In genomic region chr15:27123808-27124207, GRCh38 we compare ENCODE assay signal across 16 cellular contexts.
DNase-seq lines count a peak whose midpoint lies in the region; ATAC-seq and TF ChIP-seq lines count a peak whose summit lies in the region.
"Had no signal": no experiment of that assay in that cellular context is flagged by ENCODE, and none has a peak within 500 bp of the region (broad histone marks: within the 10 kb centered on the region; RNA-seq: fewer than 3 reads in every experiment).

No MANE protein-coding gene starts in this region.

- H3K27me3 Mint-ChIP-seq in WTC11 (ENCODE audit: low read depth) = no peaks in the 10 kb centered on the region
- H3K27me3 Mint-ChIP-seq: CD4-positive, CD25-positive, alpha-beta regulatory T cell; IgD-negative memory B cell had no signal

- ATAC-seq in WTC11 (no peak), HG03439 (IDR thresholded peaks at IDR 0.05; ENCODE audit: unreplicated experiment) (no peak), HG02623 (IDR thresholded peaks at IDR 0.05; ENCODE audit: unreplicated experiment) (no peak)
- ATAC-seq: HCT116 had no signal

- peak overlapping the region; percentile 51 for H3K9ac ChIP-seq in smooth muscle cell (ENCODE audit: low read depth)
- H3K9ac ChIP-seq: BLaER1 treated with 17β-estradiol and CSF1 and Interleukin-3, amounts not matched to agents 10 nM and 100 nM; KMS-11 had no signal

- CTCF ChIA-PET in WTC11 (lab: Charles Lee) = no interaction called here

- H3K36me3 Mint-ChIP-seq in WTC11 = no peaks in the 10 kb centered on the region
- H3K36me3 Mint-ChIP-seq: CD4-positive, CD25-positive, alpha-beta regulatory T cell; IgD-negative memory B cell had no signal

- peak overlapping the region; percentile 85 for H3K27ac ChIP-seq in smooth muscle cell (ENCODE audit: low read depth)
- H3K27ac ChIP-seq: BLaER1 treated with 17β-estradiol and CSF1 and Interleukin-3, amounts not matched to agents 10 nM and 100 nM; KMS-11 had no signal

- peak; percentile 21 for DNase-seq in ELF-1 (ENCODE audit: low read depth, low spot score)
- no peak for DNase-seq in WTC11 (ENCODE audit: low spot score)
- peak; percentile 70 for DNase-seq in islet precursor cell
- DNase-seq in smooth muscle cell (lab: John Stamatoyannopoulos, UW; ENCODE audit: unreplicated experiment) = no peak
- no peak for DNase-seq in inferior parietal cortex (ENCODE audit: extremely low spot score)
- DNase-seq: 8988T; Calu3; CD4-positive, CD25-positive, alpha-beta regulatory T cell; DMS 273 treated with DMSO at 0.1 percent for 48 hours; DMS79 had no signal

- peak overlapping the region; percentile 50 for H2AFZ ChIP-seq in smooth muscle cell (ENCODE audit: low read depth)

- no peaks in the 10 kb centered on the region for H3K9me3 ChIP-seq in smooth muscle cell (replicated peaks; ENCODE audit: low read depth)
- H3K9me3 ChIP-seq: BLaER1 treated with 17β-estradiol and CSF1 and Interleukin-3, amounts not matched to agents 10 nM and 100 nM had no signal

- H3K9me3 Mint-ChIP-seq in WTC11 = peaks cover 10% of the 10 kb centered on the region

- H4K20me1 ChIP-seq in smooth muscle cell (ENCODE audit: low read depth) = no peaks in the 10 kb centered on the region
- H4K20me1 ChIP-seq: BLaER1 treated with 17β-estradiol and CSF1 and Interleukin-3, amounts not matched to agents 10 nM and 100 nM had no signal

- 29% methylated on average over 7 of the region's 7 CpGs for WGBS in smooth muscle cell (ENCODE audit: low lambda C conversion rate)

- no peaks in the 10 kb centered on the region for H3K27me3 ChIP-seq in smooth muscle cell (ENCODE audit: low read depth)
- H3K27me3 ChIP-seq: BLaER1 treated with 17β-estradiol and CSF1 and Interleukin-3, amounts not matched to agents 10 nM and 100 nM had no signal

- H3K27ac Mint-ChIP-seq in WTC11 = 0 out of 2 replicates have a peak overlapping the region, but pooled peaks have one; percentile 43
- H3K27ac Mint-ChIP-seq: CD4-positive, CD25-positive, alpha-beta regulatory T cell; IgD-negative memory B cell had no signal

- POLR2A ChIA-PET in WTC11 (lab: Charles Lee) = no interaction called here

- H3K4me3 Mint-ChIP-seq in WTC11 = no peak overlapping the region
- H3K4me3 Mint-ChIP-seq: CD4-positive, CD25-positive, alpha-beta regulatory T cell; IgD-negative memory B cell had no signal

- no peaks in the 10 kb centered on the region for H3K4me1 ChIP-seq in smooth muscle cell (ENCODE audit: low read depth)
- H3K4me1 ChIP-seq: BLaER1 treated with 17β-estradiol and CSF1 and Interleukin-3, amounts not matched to agents 10 nM and 100 nM had no signal

- H3K79me2 ChIP-seq in smooth muscle cell (ENCODE audit: low read depth) = no peaks in the 10 kb centered on the region

- H3K36me3 ChIP-seq in smooth muscle cell (ENCODE audit: low read depth) = no peaks in the 10 kb centered on the region
- H3K36me3 ChIP-seq: BLaER1 treated with 17β-estradiol and CSF1 and Interleukin-3, amounts not matched to agents 10 nM and 100 nM had no signal

- peaks cover 7% of the 10 kb centered on the region for H3K4me1 Mint-ChIP-seq in WTC11
- H3K4me1 Mint-ChIP-seq: CD4-positive, CD25-positive, alpha-beta regulatory T cell; IgD-negative memory B cell had no signal

- no peak overlapping the region for H3K4me3 ChIP-seq in smooth muscle cell
- H3K4me3 ChIP-seq: BLaER1 treated with 17β-estradiol and CSF1 and Interleukin-3, amounts not matched to agents 10 nM and 100 nM had no signal

- TF ChIP-seq CTCF in WTC11 (IDR thresholded peaks at IDR 0.05) (no peak), smooth muscle cell (IDR thresholded peaks at IDR 0.05; ENCODE audit: borderline replicate concordance, insufficient read depth, poor library complexity, severe bottlenecking) (no peak)

- peaks cover 25% of the 10 kb centered on the region for H3F3A ChIP-seq in smooth muscle cell (ENCODE audit: low read depth)

- H3K4me2 ChIP-seq in smooth muscle cell = peak overlapping the region; percentile 27
- H3K4me2 ChIP-seq: BLaER1 treated with 17β-estradiol and CSF1 and Interleukin-3, amounts not matched to agents 10 nM and 100 nM; KMS-11 had no signal

TF ChIP-seq in WTC11, 78 proteins besides CTCF, POLR2A, EP300 and RAD21 (continues in another document):
- TF ChIP-seq NR1H2 (CRISPR knock-in tag; IDR thresholded peaks at IDR 0.05) (no peak), ZNF532 (CRISPR knock-in tag; IDR thresholded peaks at IDR 0.05; ENCODE audit: borderline replicate concordance) (no peak), TCF7 (CRISPR knock-in tag; IDR thresholded peaks at IDR 0.05; ENCODE audit: low read depth) (no peak), ZNF263 (CRISPR knock-in tag; IDR thresholded peaks at IDR 0.05; ENCODE audit: low read depth) (no peak), NFATC4 (CRISPR knock-in tag; IDR thresholded peaks at IDR 0.05) (no peak), ATF6 (CRISPR knock-in tag; IDR thresholded peaks at IDR 0.05) (no peak), ZNF671 (CRISPR knock-in tag; IDR thresholded peaks at IDR 0.05) (no peak), FOXK1 (CRISPR knock-in tag; IDR thresholded peaks at IDR 0.05) (no peak), ZNF232 (CRISPR knock-in tag; IDR thresholded peaks at IDR 0.05) (no peak), CBFB (CRISPR knock-in tag; IDR thresholded peaks at IDR 0.05; ENCODE audit: low read depth) (no peak), TEAD1 (CRISPR knock-in tag; IDR thresholded peaks at IDR 0.05) (no peak), ETV6 (CRISPR knock-in tag; IDR thresholded peaks at IDR 0.05) (no peak), ZNF138 (CRISPR knock-in tag; conservative IDR thresholded peaks at IDR 0.05) (no peak), STAT6 (CRISPR knock-in tag; conservative IDR thresholded peaks at IDR 0.05; ENCODE audit: low read depth) (no peak)

Comparison
In these comparisons a context has a peak if more than half of its experiments do, and no peak if none do; other contexts are left out.
1. DNase-seq: peak in ELF-1 (single experiment) and islet precursor cell (single experiment); none in WTC11 (single experiment), smooth muscle cell (single experiment) and inferior parietal cortex (single experiment).